Comparison of ENCODE assay signal across 14 cellular contexts in the genomic region with DNA sequence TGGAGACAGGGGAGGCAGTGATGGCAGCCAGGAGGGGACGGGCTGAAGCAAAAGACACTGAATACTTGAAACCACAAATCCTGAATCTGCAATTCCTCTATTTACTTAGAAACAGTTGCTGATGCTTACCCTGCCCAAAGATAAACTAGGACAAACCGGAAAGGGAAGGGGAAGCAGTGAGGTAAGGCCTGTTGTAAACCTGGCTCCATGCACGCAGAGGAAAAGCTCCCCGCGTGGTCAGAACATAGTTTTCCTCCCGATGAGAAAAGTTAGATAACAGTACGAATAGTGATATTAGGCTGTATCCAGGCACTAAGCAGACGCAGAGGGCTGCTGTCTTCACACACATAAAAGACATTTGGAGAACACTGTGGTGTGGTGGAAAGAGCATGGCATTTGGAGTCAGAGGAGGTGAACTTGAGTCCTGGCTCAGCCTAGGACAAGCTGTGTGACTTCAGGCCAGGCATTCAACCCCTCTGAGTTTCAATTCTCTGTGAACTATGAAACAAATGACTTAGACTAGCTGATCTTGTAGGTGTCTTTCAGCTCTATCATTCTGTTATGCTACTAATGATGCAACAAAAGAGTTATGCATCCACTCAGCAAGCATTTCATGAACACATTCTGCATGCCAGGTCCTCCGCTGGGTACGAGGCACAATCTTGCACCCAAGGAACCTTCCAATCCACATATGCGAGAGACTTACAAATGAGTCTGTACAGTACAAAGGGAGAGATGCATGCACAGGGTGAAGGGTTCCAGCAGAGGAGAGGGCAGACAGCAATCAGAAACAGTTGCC.
DNase-seq lines count a peak whose midpoint lies in the region; ATAC-seq and TF ChIP-seq lines count a peak whose summit lies in the region.
"Had no signal": no experiment of that assay in that cellular context is flagged by ENCODE, and none has a peak within 500 bp of the region (broad histone marks: within the 10 kb centered on the region; RNA-seq: fewer than 3 reads in every experiment).

No MANE protein-coding gene starts in this region.

- peak; percentile 65 to 72 (median 70) for DNase-seq in right lobe of liver
- DNase-seq in stomach, result no peak
- DNase-seq in cerebellum (ENCODE audit: low spot score), result no peak
- DNase-seq: activated CD4-positive, alpha-beta T cell treated with anti-CD3 and anti-CD28 coated beads for 4 hours; activated naive CD8-positive, alpha-beta T cell treated with anti-CD3 and anti-CD28 coated beads, Interleukin-2, amount 10 ng/mL, durations not matched to agents 7 days and 5 days; CD8-positive, alpha-beta memory T cell; foreskin melanocyte; PC-9 had no signal

- H3K9ac ChIP-seq in HUES64 (ENCODE audit: low read depth, low read length) (no peak overlapping the region), duodenal mucosa (ENCODE audit: low read depth in 1 of 2, low read length in 2 of 2) (peak overlapping the region in 1 of 2 donors; percentile 21)

- 81% methylated on average over 11 of the region's 11 CpGs for WGBS in HUES64
- 32% methylated on average over 11 of the region's 11 CpGs for WGBS in right lobe of liver (ENCODE audit: insufficient coverage, low coverage, low lambda C conversion rate, missing lambda C conversion rate)
- 31 to 59% (median 44%) methylated on average over 11 of the region's 11 CpGs for WGBS in stomach, 5 donors

- TF ChIP-seq CTCF in right lobe of liver (IDR thresholded peaks at IDR 0.05) (peak in 1 of 4 donors; percentile 8), stomach (IDR thresholded peaks at IDR 0.05) (no peak)

- H3K27ac ChIP-seq in HUES64 (ENCODE audit: low read depth, low read length), result peak overlapping the region; percentile 78; the same call in 1 of the 2 replicates
- H3K27ac ChIP-seq in duodenal mucosa (ENCODE audit: low read depth, low read length), result peak overlapping the region; percentile 42
- peak overlapping the region; percentile 91 to 97 (median 97) for H3K27ac ChIP-seq in right lobe of liver
- peak overlapping the region; percentile 62 to 95 (median 87) for H3K27ac ChIP-seq in stomach
- H3K27ac ChIP-seq: PC-9 had no signal

- H3K4me1 ChIP-seq in HUES64 (ENCODE audit: insufficient read depth, low read length), result peaks cover 55% of the 10 kb centered on the region
- peaks cover 20 to 47% of the 10 kb centered on the region in 2 donors for H3K4me1 ChIP-seq in duodenal mucosa (ENCODE audit: control insufficient read depth in 1 of 2, insufficient read depth in 2 of 2, low read length in 2 of 2)
- H3K4me1 ChIP-seq in right lobe of liver, result peaks cover 0 to 72% (median 37%) of the 10 kb centered on the region in 4 donors
- peaks cover 58 to 94% (median 79%) of the 10 kb centered on the region in 4 donors for H3K4me1 ChIP-seq in stomach

- H3K4me3 ChIP-seq in HUES64 (ENCODE audit: low read length) (no peak overlapping the region), duodenal mucosa (ENCODE audit: low read depth in 1 of 2, low read length in 2 of 2) (no peak overlapping the region), right lobe of liver (no peak overlapping the region), stomach (no peak overlapping the region)
- H3K4me3 ChIP-seq: GM12878, PC-9 had no signal

- ATAC-seq in right lobe of liver (peak; percentile 41 to 57 (median 50)), GM21717 (IDR thresholded peaks at IDR 0.05; ENCODE audit: unreplicated experiment) (no peak), GM19035 (IDR thresholded peaks at IDR 0.05; ENCODE audit: unreplicated experiment) (no peak), HG02610 (IDR thresholded peaks at IDR 0.05; ENCODE audit: unreplicated experiment) (no peak)

- H3K27me3 ChIP-seq in HUES64 (ENCODE audit: insufficient read depth, low read length) (no peaks in the 10 kb centered on the region), duodenal mucosa (ENCODE audit: control insufficient read depth in 1 of 2, insufficient read depth in 2 of 2, low read length in 2 of 2) (no peaks in the 10 kb centered on the region), right lobe of liver (no peaks in the 10 kb centered on the region), stomach (no peaks in the 10 kb centered on the region)

- H3K9me3 ChIP-seq in HUES64 (ENCODE audit: insufficient read depth, low read depth, low read length) (no peaks in the 10 kb centered on the region), duodenal mucosa (ENCODE audit: control insufficient read depth in 1 of 2, low read length in 2 of 2) (no peaks in the 10 kb centered on the region), right lobe of liver (no peaks in the 10 kb centered on the region), stomach (no peaks in the 10 kb centered on the region)

- H3K36me3 ChIP-seq in HUES64 (ENCODE audit: insufficient read depth, low read length) (no peaks in the 10 kb centered on the region), duodenal mucosa (ENCODE audit: control insufficient read depth in 1 of 2, insufficient read depth in 2 of 2, low read length in 2 of 2) (no peaks in the 10 kb centered on the region), right lobe of liver (no peaks in the 10 kb centered on the region), stomach (peaks cover 0 to 6% (median 0%) of the 10 kb centered on the region in 4 donors)

- intact Hi-C loops in right lobe of liver (cut with DNase I) (no loop called here), stomach (cut with DNase I; ENCODE audit: low total_unique reads) (no loop called here)

- TF ChIP-seq EP300 in stomach (IDR thresholded peaks at IDR 0.05), result peak; percentile 66

- TF ChIP-seq POLR2A in right lobe of liver (IDR thresholded peaks at IDR 0.05) (no peak), stomach (IDR thresholded peaks at IDR 0.05) (no peak)

Comparison
In these comparisons a context has a peak if more than half of its experiments do, and no peak if none do; other contexts are left out.
1. H3K27ac ChIP-seq: peak in every context shown above with its lines; median percentile 97 in right lobe of liver; 87 in stomach; 78 in HUES64; 42 in duodenal mucosa.
2. ATAC-seq: peak in right lobe of liver (4 of 4); none in GM21717 (single experiment), GM19035 (single experiment) and HG02610 (single experiment).
3. DNase-seq: peak in right lobe of liver (3 of 3); none in stomach (single experiment) and cerebellum (single experiment).